In the genomic region with DNA sequence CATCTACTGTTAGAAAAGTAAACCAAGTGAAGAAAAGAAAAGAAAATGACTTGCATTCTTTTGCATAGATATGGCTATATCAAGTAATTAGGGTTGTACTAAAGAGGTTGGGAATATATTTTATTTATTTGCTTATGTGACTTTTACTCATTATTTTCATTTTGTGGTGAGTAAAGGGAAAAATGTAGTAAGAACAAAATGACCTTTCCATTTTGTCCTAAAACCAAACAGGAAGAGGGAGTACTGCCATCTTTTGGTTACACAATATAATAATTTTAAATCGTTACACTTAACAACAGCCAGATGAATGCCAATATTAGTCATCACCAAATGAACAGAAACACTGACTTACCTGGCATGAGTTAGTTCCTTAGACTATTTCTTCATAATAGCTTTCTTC, we compare ENCODE assay signal across 1 cellular context.
TF ChIP-seq lines count a peak whose summit lies in the region.

No MANE protein-coding gene starts in this region.

TF ChIP-seq in GM23338, 12 proteins besides CTCF, POLR2A, EP300 and RAD21 (continued from another document):
- TF ChIP-seq, protein P1, sequence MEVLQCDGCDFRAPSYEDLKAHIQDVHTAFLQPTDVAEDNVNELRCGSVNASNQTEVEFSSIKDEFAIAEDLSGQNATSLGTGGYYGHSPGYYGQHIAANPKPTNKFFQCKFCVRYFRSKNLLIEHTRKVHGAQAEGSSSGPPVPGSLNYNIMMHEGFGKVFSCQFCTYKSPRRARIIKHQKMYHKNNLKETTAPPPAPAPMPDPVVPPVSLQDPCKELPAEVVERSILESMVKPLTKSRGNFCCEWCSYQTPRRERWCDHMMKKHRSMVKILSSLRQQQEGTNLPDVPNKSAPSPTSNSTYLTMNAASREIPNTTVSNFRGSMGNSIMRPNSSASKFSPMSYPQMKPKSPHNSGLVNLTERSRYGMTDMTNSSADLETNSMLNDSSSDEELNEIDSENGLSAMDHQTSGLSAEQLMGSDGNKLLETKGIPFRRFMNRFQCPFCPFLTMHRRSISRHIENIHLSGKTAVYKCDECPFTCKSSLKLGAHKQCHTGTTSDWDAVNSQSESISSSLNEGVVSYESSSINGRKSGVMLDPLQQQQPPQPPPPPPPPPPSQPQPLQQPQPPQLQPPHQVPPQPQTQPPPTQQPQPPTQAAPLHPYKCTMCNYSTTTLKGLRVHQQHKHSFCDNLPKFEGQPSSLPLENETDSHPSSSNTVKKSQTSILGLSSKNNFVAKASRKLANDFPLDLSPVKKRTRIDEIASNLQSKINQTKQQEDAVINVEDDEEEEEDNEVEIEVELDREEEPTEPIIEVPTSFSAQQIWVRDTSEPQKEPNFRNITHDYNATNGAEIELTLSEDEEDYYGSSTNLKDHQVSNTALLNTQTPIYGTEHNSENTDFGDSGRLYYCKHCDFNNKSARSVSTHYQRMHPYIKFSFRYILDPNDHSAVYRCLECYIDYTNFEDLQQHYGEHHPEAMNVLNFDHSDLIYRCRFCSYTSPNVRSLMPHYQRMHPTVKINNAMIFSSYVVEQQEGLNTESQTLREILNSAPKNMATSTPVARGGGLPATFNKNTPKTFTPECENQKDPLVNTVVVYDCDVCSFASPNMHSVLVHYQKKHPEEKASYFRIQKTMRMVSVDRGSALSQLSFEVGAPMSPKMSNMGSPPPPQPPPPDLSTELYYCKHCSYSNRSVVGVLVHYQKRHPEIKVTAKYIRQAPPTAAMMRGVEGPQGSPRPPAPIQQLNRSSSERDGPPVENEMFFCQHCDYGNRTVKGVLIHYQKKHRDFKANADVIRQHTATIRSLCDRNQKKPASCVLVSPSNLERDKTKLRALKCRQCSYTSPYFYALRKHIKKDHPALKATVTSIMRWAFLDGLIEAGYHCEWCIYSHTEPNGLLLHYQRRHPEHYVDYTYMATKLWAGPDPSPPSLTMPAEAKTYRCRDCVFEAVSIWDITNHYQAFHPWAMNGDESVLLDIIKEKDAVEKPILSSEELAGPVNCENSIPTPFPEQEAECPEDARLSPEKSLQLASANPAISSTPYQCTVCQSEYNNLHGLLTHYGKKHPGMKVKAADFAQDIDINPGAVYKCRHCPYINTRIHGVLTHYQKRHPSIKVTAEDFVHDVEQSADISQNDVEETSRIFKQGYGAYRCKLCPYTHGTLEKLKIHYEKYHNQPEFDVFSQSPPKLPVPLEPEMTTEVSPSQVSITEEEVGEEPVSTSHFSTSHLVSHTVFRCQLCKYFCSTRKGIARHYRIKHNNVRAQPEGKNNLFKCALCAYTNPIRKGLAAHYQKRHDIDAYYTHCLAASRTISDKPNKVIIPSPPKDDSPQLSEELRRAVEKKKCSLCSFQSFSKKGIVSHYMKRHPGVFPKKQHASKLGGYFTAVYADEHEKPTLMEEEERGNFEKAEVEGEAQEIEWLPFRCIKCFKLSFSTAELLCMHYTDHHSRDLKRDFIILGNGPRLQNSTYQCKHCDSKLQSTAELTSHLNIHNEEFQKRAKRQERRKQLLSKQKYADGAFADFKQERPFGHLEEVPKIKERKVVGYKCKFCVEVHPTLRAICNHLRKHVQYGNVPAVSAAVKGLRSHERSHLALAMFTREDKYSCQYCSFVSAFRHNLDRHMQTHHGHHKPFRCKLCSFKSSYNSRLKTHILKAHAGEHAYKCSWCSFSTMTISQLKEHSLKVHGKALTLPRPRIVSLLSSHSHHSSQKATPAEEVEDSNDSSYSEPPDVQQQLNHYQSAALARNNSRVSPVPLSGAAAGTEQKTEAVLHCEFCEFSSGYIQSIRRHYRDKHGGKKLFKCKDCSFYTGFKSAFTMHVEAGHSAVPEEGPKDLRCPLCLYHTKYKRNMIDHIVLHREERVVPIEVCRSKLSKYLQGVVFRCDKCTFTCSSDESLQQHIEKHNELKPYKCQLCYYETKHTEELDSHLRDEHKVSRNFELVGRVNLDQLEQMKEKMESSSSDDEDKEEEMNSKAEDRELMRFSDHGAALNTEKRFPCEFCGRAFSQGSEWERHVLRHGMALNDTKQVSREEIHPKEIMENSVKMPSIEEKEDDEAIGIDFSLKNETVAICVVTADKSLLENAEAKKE (CRISPR knock-in tag; IDR thresholded peaks at IDR 0.05), result no peak
- no peak for TF ChIP-seq STAT1 (IDR thresholded peaks at IDR 0.05; ENCODE audit: unreplicated experiment)
- TF ChIP-seq EZH2phosphoT487 (IDR thresholded peaks at IDR 0.05; ENCODE audit: unreplicated experiment), result no peak
- TF ChIP-seq, protein P2, sequence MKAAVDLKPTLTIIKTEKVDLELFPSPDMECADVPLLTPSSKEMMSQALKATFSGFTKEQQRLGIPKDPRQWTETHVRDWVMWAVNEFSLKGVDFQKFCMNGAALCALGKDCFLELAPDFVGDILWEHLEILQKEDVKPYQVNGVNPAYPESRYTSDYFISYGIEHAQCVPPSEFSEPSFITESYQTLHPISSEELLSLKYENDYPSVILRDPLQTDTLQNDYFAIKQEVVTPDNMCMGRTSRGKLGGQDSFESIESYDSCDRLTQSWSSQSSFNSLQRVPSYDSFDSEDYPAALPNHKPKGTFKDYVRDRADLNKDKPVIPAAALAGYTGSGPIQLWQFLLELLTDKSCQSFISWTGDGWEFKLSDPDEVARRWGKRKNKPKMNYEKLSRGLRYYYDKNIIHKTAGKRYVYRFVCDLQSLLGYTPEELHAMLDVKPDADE (IDR thresholded peaks at IDR 0.05), result no peak
- no peak for TF ChIP-seq NANOG (IDR thresholded peaks at IDR 0.05; ENCODE audit: borderline replicate concordance)
- no peak for TF ChIP-seq EZH2 (IDR thresholded peaks at IDR 0.05; ENCODE audit: low read depth, unreplicated experiment)
- TF ChIP-seq ZNF114 (CRISPR knock-in tag; IDR thresholded peaks at IDR 0.05), result no peak
- TF ChIP-seq CREB1 (CRISPR knock-in tag; IDR thresholded peaks at IDR 0.05; ENCODE audit: low read depth), result no peak
- TF ChIP-seq, protein P3, sequence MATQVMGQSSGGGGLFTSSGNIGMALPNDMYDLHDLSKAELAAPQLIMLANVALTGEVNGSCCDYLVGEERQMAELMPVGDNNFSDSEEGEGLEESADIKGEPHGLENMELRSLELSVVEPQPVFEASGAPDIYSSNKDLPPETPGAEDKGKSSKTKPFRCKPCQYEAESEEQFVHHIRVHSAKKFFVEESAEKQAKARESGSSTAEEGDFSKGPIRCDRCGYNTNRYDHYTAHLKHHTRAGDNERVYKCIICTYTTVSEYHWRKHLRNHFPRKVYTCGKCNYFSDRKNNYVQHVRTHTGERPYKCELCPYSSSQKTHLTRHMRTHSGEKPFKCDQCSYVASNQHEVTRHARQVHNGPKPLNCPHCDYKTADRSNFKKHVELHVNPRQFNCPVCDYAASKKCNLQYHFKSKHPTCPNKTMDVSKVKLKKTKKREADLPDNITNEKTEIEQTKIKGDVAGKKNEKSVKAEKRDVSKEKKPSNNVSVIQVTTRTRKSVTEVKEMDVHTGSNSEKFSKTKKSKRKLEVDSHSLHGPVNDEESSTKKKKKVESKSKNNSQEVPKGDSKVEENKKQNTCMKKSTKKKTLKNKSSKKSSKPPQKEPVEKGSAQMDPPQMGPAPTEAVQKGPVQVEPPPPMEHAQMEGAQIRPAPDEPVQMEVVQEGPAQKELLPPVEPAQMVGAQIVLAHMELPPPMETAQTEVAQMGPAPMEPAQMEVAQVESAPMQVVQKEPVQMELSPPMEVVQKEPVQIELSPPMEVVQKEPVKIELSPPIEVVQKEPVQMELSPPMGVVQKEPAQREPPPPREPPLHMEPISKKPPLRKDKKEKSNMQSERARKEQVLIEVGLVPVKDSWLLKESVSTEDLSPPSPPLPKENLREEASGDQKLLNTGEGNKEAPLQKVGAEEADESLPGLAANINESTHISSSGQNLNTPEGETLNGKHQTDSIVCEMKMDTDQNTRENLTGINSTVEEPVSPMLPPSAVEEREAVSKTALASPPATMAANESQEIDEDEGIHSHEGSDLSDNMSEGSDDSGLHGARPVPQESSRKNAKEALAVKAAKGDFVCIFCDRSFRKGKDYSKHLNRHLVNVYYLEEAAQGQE (IDR thresholded peaks at IDR 0.05; ENCODE audit: unreplicated experiment), result no peak
TF ChIP-seq in GM23338: peak in this region for 0.
